8 cellular contexts compared by ENCODE assay signal in the genomic region with DNA sequence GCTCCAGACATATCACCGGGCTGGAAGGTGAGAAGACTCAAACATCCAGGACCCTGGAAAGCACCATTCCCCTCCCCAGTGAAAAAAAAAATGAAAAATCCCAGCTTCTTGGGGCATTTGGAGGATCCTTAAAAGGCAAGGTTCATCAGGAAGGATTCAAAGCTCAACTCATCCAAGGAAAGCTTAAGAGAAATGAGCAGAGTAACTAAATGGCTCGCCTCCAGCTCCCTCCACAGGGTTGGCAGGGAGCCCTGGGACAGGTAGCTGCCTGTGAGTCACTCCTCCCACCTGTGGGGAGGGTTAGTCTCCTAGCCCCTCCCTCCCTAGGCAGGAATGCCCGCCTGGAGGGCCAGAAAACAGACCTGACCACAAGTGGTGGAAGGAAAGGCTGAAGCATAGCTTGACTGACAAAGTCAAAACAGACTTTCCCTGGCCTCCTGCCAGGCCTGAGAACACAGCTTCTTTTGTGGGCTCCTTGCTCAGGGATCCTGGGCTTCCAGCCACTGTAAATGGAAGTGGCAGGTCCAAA. TPM values are rescaled to one million over a fixed set of nuclear protein-coding genes. Genes with fewer than 3 reads are reported as not detected.
DNase-seq lines count a peak whose midpoint lies in the region; ATAC-seq and TF ChIP-seq lines count a peak whose summit lies in the region.

No MANE protein-coding gene starts in this region.

- CTCF ChIA-PET in MCF 10A (lab: Yijun Ruan, JAX) = interaction anchor here (0.6 to 21.0 kb wide), 31 partner anchors 9 to 875 kb away, joined by 3 to 564 read pairs (median 6); a partner anchor contains a TSS

- no peaks in the 10 kb centered on the region for H3K9me3 Mint-ChIP-seq in MCF 10A (ENCODE audit: unreplicated experiment)
- no peaks in the 10 kb centered on the region for H3K9me3 Mint-ChIP-seq in stimulated activated naive B cell treated with anti-CD40 and anti-IgM and Interleukin-4, amounts not matched to agents 10 μg/mL and 1 μg/mL and 100 μg/mL, for 72 hours

- H3K27ac ChIP-seq in SJSA1 (no peak overlapping the region), right lobe of liver (peak overlapping the region; percentile 36 to 68 (median 42))

- no TSS peak for BruUV-seq in MCF 10A (replicated peaks; lab: Mats Ljungman, UMichigan)

- H3K36me3 Mint-ChIP-seq in MCF 10A (ENCODE audit: insufficient read depth, unreplicated experiment) = peaks cover 37% of the 10 kb centered on the region
- H3K36me3 Mint-ChIP-seq in stimulated activated naive B cell treated with anti-CD40 and anti-IgM and Interleukin-4, amounts not matched to agents 10 μg/mL and 1 μg/mL and 100 μg/mL, for 72 hours = no peaks in the 10 kb centered on the region

- TF ChIP-seq CTCF in BE2C (IDR thresholded peaks at IDR 0.05; ENCODE audit: low read depth, low read length) (no peak), MCF 10A (IDR thresholded peaks at IDR 0.05; ENCODE audit: unreplicated experiment) (no peak), right lobe of liver (IDR thresholded peaks at IDR 0.05) (no peak)

- H3K27ac Mint-ChIP-seq in MCF 10A (ENCODE audit: low read depth, unreplicated experiment) = peak overlapping the region; percentile 99
- peak overlapping the region; percentile 53 for H3K27ac Mint-ChIP-seq in stimulated activated naive B cell treated with anti-CD40 and anti-IgM and Interleukin-4, amounts not matched to agents 10 μg/mL and 1 μg/mL and 100 μg/mL, for 72 hours

- DNase-seq in BE2C (peak; percentile 39), SJSA1 (ENCODE audit: low read depth in 1 of 2, low spot score in 2 of 2) (peak; percentile 44 to 63), MCF 10A (ENCODE audit: unreplicated experiment) (peak; percentile 100), right lobe of liver (peak; percentile 86 to 93 (median 91)), GM19240 (ENCODE audit: insufficient read length, low spot score) (no peak)
- DNase-seq in stimulated activated naive B cell treated with anti-CD40 and anti-IgM and Interleukin-4, amounts not matched to agents 10 μg/mL and 1 μg/mL and 100 μg/mL, for 72 hours = no peak

- intact Hi-C loops in MCF 10A (cut with micrococcal nuclease) (loop anchor here (1.0 to 10.0 kb wide), 5 partner anchors 20 to 248 kb away; no protein-coding TSS in a partner anchor), right lobe of liver (cut with DNase I) (no loop called here)

- H3K4me3 Mint-ChIP-seq in MCF 10A (ENCODE audit: unreplicated experiment) = peak overlapping the region; percentile 83
- no peak overlapping the region for H3K4me3 Mint-ChIP-seq in stimulated activated naive B cell treated with anti-CD40 and anti-IgM and Interleukin-4, amounts not matched to agents 10 μg/mL and 1 μg/mL and 100 μg/mL, for 72 hours

- H3K27me3 Mint-ChIP-seq in MCF 10A (ENCODE audit: insufficient read depth, unreplicated experiment) = no peaks in the 10 kb centered on the region
- H3K27me3 Mint-ChIP-seq in stimulated activated naive B cell treated with anti-CD40 and anti-IgM and Interleukin-4, amounts not matched to agents 10 μg/mL and 1 μg/mL and 100 μg/mL, for 72 hours = peaks cover 17 to 18% of the 10 kb centered on the region in 2 donors

- H3K9me3 ChIP-seq in BE2C = no peaks in the 10 kb centered on the region
- no peaks in the 10 kb centered on the region for H3K9me3 ChIP-seq in SJSA1 (replicated peaks)
- H3K9me3 ChIP-seq in right lobe of liver = no peaks in the 10 kb centered on the region

- no peaks in the 10 kb centered on the region for H3K27me3 ChIP-seq in BE2C
- H3K27me3 ChIP-seq in SJSA1 (replicated peaks) = no peaks in the 10 kb centered on the region
- no peaks in the 10 kb centered on the region for H3K27me3 ChIP-seq in right lobe of liver

- H3K4me1 ChIP-seq in BE2C (no peaks in the 10 kb centered on the region; the same call in none of the 2 replicates), SJSA1 (replicated peaks) (peaks cover 68% of the 10 kb centered on the region), right lobe of liver (peaks cover 0 to 51% (median 24%) of the 10 kb centered on the region in 4 donors)

- ATAC-seq in HG02642 (IDR thresholded peaks at IDR 0.05; ENCODE audit: poor library complexity, unreplicated experiment) (peak; percentile 42), right lobe of liver (peak; percentile 55 to 80 (median 74)), GM18873 (IDR thresholded peaks at IDR 0.05; ENCODE audit: low FRiP score, unreplicated experiment) (no peak)
- peak in 1 of 2 donors; percentile 26 for ATAC-seq in stimulated activated naive B cell treated with anti-CD40 and anti-IgM and Interleukin-4, amounts not matched to agents 10 μg/mL and 1 μg/mL and 100 μg/mL, for 72 hours (replicated peaks)

- WGBS in right lobe of liver (ENCODE audit: insufficient coverage, low coverage, low lambda C conversion rate, missing lambda C conversion rate) = 47% methylated on average over 2 of the region's 3 CpGs

- peak; percentile 71 for TF ChIP-seq POLR2A in right lobe of liver (IDR thresholded peaks at IDR 0.05)

- H3K36me3 ChIP-seq in BE2C (no peaks in the 10 kb centered on the region), SJSA1 (no peaks in the 10 kb centered on the region), right lobe of liver (no peaks in the 10 kb centered on the region)

- H3K4me3 ChIP-seq in BE2C (ENCODE audit: low read depth, low read length) (no peak overlapping the region), SJSA1 (no peak overlapping the region), right lobe of liver (no peak overlapping the region)

- peaks cover 80% of the 10 kb centered on the region for H3K4me1 Mint-ChIP-seq in MCF 10A (ENCODE audit: insufficient read depth, unreplicated experiment)
- peaks cover 5 to 6% of the 10 kb centered on the region in 2 donors for H3K4me1 Mint-ChIP-seq in stimulated activated naive B cell treated with anti-CD40 and anti-IgM and Interleukin-4, amounts not matched to agents 10 μg/mL and 1 μg/mL and 100 μg/mL, for 72 hours

- POLR2A ChIA-PET in MCF 10A (lab: Yijun Ruan, JAX) = interaction anchor here (0.5 to 18.4 kb wide), 45 partner anchors 9 to 1875 kb away, joined by 3 to 458 read pairs (median 5); a partner anchor contains a TSS

RNA-seq across cellular contexts. Expression of a gene that starts 0.7 kb away (rescaled TPM):
- 0.26 TPM for polyA plus RNA-seq in BE2C (2012; ENCODE audit: insufficient read depth, insufficient read length, low read depth)
- total RNA-seq in SJSA1 (2014; rRNA removed; shearing (Covaris generic)) = 2.1 and 4.1 TPM in 2 replicates
- total RNA-seq in MCF 10A (2022) (999 and 1,572 TPM in 2 replicates), right lobe of liver (10 to 100 TPM in 1 of 6 experiments, 1 to 10 TPM in 5; 5.0 to 14.6 (median 8.4) TPM)

RNA-seq across cellular contexts. Expression of a gene that starts 22.3 kb away (rescaled TPM):
- polyA plus RNA-seq in BE2C (2012; ENCODE audit: insufficient read depth, insufficient read length, low read depth) = 1.5 TPM
- total RNA-seq in SJSA1 (2014; rRNA removed; shearing (Covaris generic)) = not detected in 2 replicates
- total RNA-seq in MCF 10A (2022) = not detected in 2 replicates
- total RNA-seq in right lobe of liver = 100 to 1,000 TPM in 4 of 6 experiments, 10 to 100 TPM in 2; 36.9 to 749 (median 247) TPM

RNA-seq across cellular contexts. Expression of a gene that starts 51.7 kb away (rescaled TPM):
- not detected for polyA plus RNA-seq in BE2C (2012; ENCODE audit: insufficient read depth, insufficient read length, low read depth)
- 0.13 TPM in 1 of 2 replicates, not detected in the other for total RNA-seq in SJSA1 (2014; rRNA removed; shearing (Covaris generic))
- total RNA-seq in MCF 10A (2022) (0.21 and 0.39 TPM in 2 replicates), right lobe of liver (100 to 1,000 TPM; 281 to 749 (median 512) TPM)

Comparison
In these comparisons a context has a peak if more than half of its experiments do, and no peak if none do; other contexts are left out.
1. DNase-seq: peak in BE2C (single experiment), SJSA1 (2 of 2), MCF 10A (single experiment) and right lobe of liver (3 of 3); none in stimulated activated naive B cell treated with anti-CD40 and anti-IgM and Interleukin-4, amounts not matched to agents 10 μg/mL and 1 μg/mL and 100 μg/mL, for 72 hours (single experiment) and GM19240 (single experiment).
2. RNA of a gene that starts 0.7 kb away (total RNA-seq): 999 to 1,572 TPM in MCF 10A; 5.0 to 14.6 TPM in right lobe of liver and 2.1 to 4.1 TPM in SJSA1; every median in the first group is over 10 times any median in the second.
3. RNA of a gene that starts 22.3 kb away (total RNA-seq): 36.9 to 749 TPM in right lobe of liver; not detected in SJSA1 and not detected in MCF 10A; every median in the first group is over 10 times any median in the second.
4. RNA of a gene that starts 51.7 kb away (total RNA-seq): 281 to 749 TPM in right lobe of liver; 0.21 to 0.39 TPM in MCF 10A and 0.13 TPM in SJSA1; every median in the first group is over 100 times any median in the second.